Comparison of ENCODE assay signal across 33 cellular contexts in genomic region chr16:56700195-56700594, GRCh38. TPM values are rescaled to one million over a fixed set of nuclear protein-coding genes. Genes with fewer than 3 reads are reported as not detected.
DNase-seq lines count a peak whose midpoint lies in the region; ATAC-seq and TF ChIP-seq lines count a peak whose summit lies in the region.
"Had no signal": no experiment of that assay in that cellular context is flagged by ENCODE, and none has a peak within 500 bp of the region (broad histone marks: within the 10 kb centered on the region; RNA-seq: fewer than 3 reads in every experiment).

No MANE protein-coding gene starts in this region.

- DNase-seq in HCT116 (ENCODE audit: low read depth, low spot score) = no peak
- no peak for DNase-seq in RWPE1 (ENCODE audit: low spot score)
- peak; percentile 38 for DNase-seq in fibroblast of mammary gland (ENCODE audit: low read depth)
- DNase-seq in activated naive CD4-positive, alpha-beta T cell treated with Interleukin-2 at 50 U/mL for 16 hours = no peak
- DNase-seq in SIG-M5 (lab: John Stamatoyannopoulos, UW) = no peak
- DNase-seq: activated CD4-positive, alpha-beta T cell treated with anti-CD3 and anti-CD28 coated beads for 48 hours; activated T-cell treated with anti-CD3 and anti-CD28 coated beads for 4 hours; anterior cingulate cortex; effector CD8-positive, alpha-beta T cell; H7; immature natural killer cell; left colon; mammary epithelial cell; MM.1S; NCI-H446; NCI-H774; nephron progenitor cell; T-cell; transverse colon had no signal

- H3K9me2 ChIP-seq in HCT116 (ENCODE audit: insufficient read depth) = no peaks in the 10 kb centered on the region

- H3K9ac ChIP-seq in HCT116 (ENCODE audit: low read length) = no peak overlapping the region
- H3K9ac ChIP-seq: BLaER1, KMS-11 had no signal

- no peaks in the 10 kb centered on the region for H3K36me3 ChIP-seq in HCT116 (ENCODE audit: control insufficient read depth in 1 of 2, insufficient read depth in 2 of 2, low read length in 2 of 2)
- H3K36me3 ChIP-seq: BLaER1, cardiac muscle cell, transverse colon had no signal

- no peak overlapping the region for H3K4me3 ChIP-seq in HCT116 (replicated peaks in 1 of 2; ENCODE audit: low read depth in 1 of 2, low read length in 2 of 2)
- H3K4me3 ChIP-seq in fibroblast of mammary gland (ENCODE audit: control insufficient read depth, low read depth, low read length) = no peak overlapping the region
- H3K4me3 ChIP-seq: BLaER1, cardiac muscle cell, coronary artery, GM12878, skin epidermis, transverse colon had no signal

- no peak overlapping the region for H3K4me2 ChIP-seq in HCT116 (ENCODE audit: low read length)
- H3K4me2 ChIP-seq: BLaER1, KMS-11 had no signal

- H3K79me2 ChIP-seq in HCT116 (ENCODE audit: insufficient read depth, low read length) = no peaks in the 10 kb centered on the region

- intact Hi-C loops in HCT116 (cut with micrococcal nuclease) = loop anchor here (5.0 to 10.0 kb wide), 3 partner anchors 188 to 988 kb away; no protein-coding TSS in a partner anchor

- ATAC-seq in HCT116 = no peak
- ATAC-seq: activated naive CD4-positive, alpha-beta T cell treated with anti-CD3 and anti-CD28 coated beads, Interleukin-2, amount 50 U/mL, for 72 hours; GM12878; left colon; stimulated activated memory B cell treated with anti-CD40 and anti-IgM and Interleukin-4, amounts not matched to agents 10 μg/mL and 1 μg/mL and 100 μg/mL, for 72 hours; T-cell had no signal

- H2AFZ ChIP-seq in HCT116 (ENCODE audit: low read depth, low read length, poor library complexity, severe bottlenecking) = peak overlapping the region; percentile 61

- RAD21 ChIA-PET in HCT116 (lab: Charles Lee; ENCODE audit: low non-redundant PET in 1 of 2, low total read pairs in 2 of 2, uncharacterized antibody in 2 of 2, unreplicated experiment in 2 of 2) = interaction anchor here (0.7 to 1.2 kb wide), 3 partner anchors 38 to 186 kb away, joined by 3 read pairs; partner anchors contain the start of gene MT1E (in 1 of the 2)

- H3K9me3 ChIP-seq in HCT116 (ENCODE audit: control insufficient read depth in 1 of 2, insufficient read depth in 1 of 2, low read depth in 1 of 2, low read length in 2 of 2) = no peaks in the 10 kb centered on the region
- H3K9me3 ChIP-seq: transverse colon had no signal

- CTCF ChIA-PET in HCT116 (lab: Charles Lee) (interaction anchor here (1.1 to 4.0 kb wide), 3 partner anchors 95 to 344 kb away, joined by 3 to 65 read pairs (median 37); no protein-coding TSS in a partner anchor), RWPE1 (lab: Yijun Ruan, JAX) (interaction anchor here (0.7 kb wide), 2 partner anchors 88 to 171 kb away, joined by 3 read pairs; no protein-coding TSS in a partner anchor)

- H4K20me1 ChIP-seq in HCT116 (ENCODE audit: insufficient read depth) = no peaks in the 10 kb centered on the region
- H4K20me1 ChIP-seq: BLaER1 had no signal

- TF ChIP-seq RAD21 in HCT116 (IDR thresholded peaks at IDR 0.05; ENCODE audit: low read depth) = no peak

- H3K27me3 ChIP-seq in HCT116 (ENCODE audit: insufficient read depth, low read length) = no peaks in the 10 kb centered on the region
- H3K27me3 ChIP-seq: BLaER1, cardiac muscle cell, transverse colon had no signal

- no peak for TF ChIP-seq POLR2A in HCT116 (IDR thresholded peaks at IDR 0.05; ENCODE audit: borderline replicate concordance, extremely low read depth, insufficient read depth, insufficient read length)

- peaks cover 0 to 11% of the 10 kb centered on the region in 2 experiments; a peak in 3 of 4 replicates for H3K4me1 ChIP-seq in HCT116 (ENCODE audit: control insufficient read depth in 1 of 2, insufficient read depth in 2 of 2, low read length in 2 of 2)

- BruUV-seq in HCT116 (replicated peaks; lab: Mats Ljungman, UMichigan) = no TSS peak

- H3K27ac ChIP-seq in HCT116 (ENCODE audit: low read depth, low read length) = no peak overlapping the region
- H3K27ac ChIP-seq in RWPE1 = peak overlapping the region; percentile 75
- H3K27ac ChIP-seq: BLaER1, cardiac muscle cell, coronary artery, KMS-11, skin epidermis, transverse colon had no signal

- POLR2A ChIA-PET in HCT116 (lab: Charles Lee) = interaction anchor here (0.7 to 2.7 kb wide), 4 partner anchors 27 to 95 kb away, joined by 3 to 24 read pairs (median 8); partner anchors contain the start of gene MT1E
- POLR2A ChIA-PET in RWPE1 (lab: Yijun Ruan, JAX; ENCODE audit: low non-redundant PET) = interaction anchor here (2.5 kb wide), 1 partner anchor 16 kb away, joined by 9 read pairs; no protein-coding TSS in a partner anchor

- TF ChIP-seq CTCF in HCT116 (IDR thresholded peaks at IDR 0.05 in 2 of 3, conservative IDR thresholded peaks at IDR 0.05 in 1 of 3; ENCODE audit: borderline replicate concordance in 1 of 3, insufficient read depth in 1 of 3, low read depth in 2 of 3, low read length in 2 of 3) = no peak
- TF ChIP-seq CTCF in RWPE1 (conservative IDR thresholded peaks at IDR 0.05; ENCODE audit: low read depth) = no peak
- no peak for TF ChIP-seq CTCF in fibroblast of mammary gland (conservative IDR thresholded peaks at IDR 0.05; ENCODE audit: control insufficient read depth, insufficient read depth, low read depth, low read length)

TF ChIP-seq in HCT116, 20 proteins besides CTCF, POLR2A, EP300 and RAD21 (continues in another document):
- TF ChIP-seq YY1 (IDR thresholded peaks at IDR 0.05; ENCODE audit: extremely low read depth, insufficient replicate concordance, low read depth, low read length) = no peak
- no peak for TF ChIP-seq EGR1 (IDR thresholded peaks at IDR 0.05; ENCODE audit: low read depth)
- TF ChIP-seq CBX3 (IDR thresholded peaks at IDR 0.05; ENCODE audit: low read depth) = no peak
- no peak for TF ChIP-seq JUND (IDR thresholded peaks at IDR 0.05)
- TF ChIP-seq EZH2phosphoT487 (IDR thresholded peaks at IDR 0.05; ENCODE audit: borderline replicate concordance) = no peak
- TF ChIP-seq EZH2 (IDR thresholded peaks at IDR 0.05) = no peak
- TF ChIP-seq CEBPB (IDR thresholded peaks at IDR 0.05; ENCODE audit: low read depth) = no peak
- no peak for TF ChIP-seq ZFX (IDR thresholded peaks at IDR 0.05)
- TF ChIP-seq ZBTB33 (IDR thresholded peaks at IDR 0.05; ENCODE audit: extremely low read depth, insufficient replicate concordance, low read length) = no peak
- TF ChIP-seq FOSL1 (IDR thresholded peaks at IDR 0.05; ENCODE audit: low read depth) = no peak
- TF ChIP-seq MAX (IDR thresholded peaks at IDR 0.05) = no peak
- TF ChIP-seq ZNF274 (IDR thresholded peaks at IDR 0.05; ENCODE audit: low read depth, low read length) = no peak
- TF ChIP-seq SP1 (IDR thresholded peaks at IDR 0.05; ENCODE audit: low read depth) = no peak
- no peak for TF ChIP-seq REST (IDR thresholded peaks at IDR 0.05; ENCODE audit: low read depth)
- no peak for TF ChIP-seq ELF1 (IDR thresholded peaks at IDR 0.05; ENCODE audit: borderline replicate concordance, low read depth)

RNA-seq across cellular contexts. Expression of gene MT1X, which starts 17.9 kb away (rescaled TPM):
- 50.2 TPM for total RNA-seq in HCT116 (2021; ENCODE audit: unreplicated experiment)
- 292 and 321 TPM in 2 replicates for polyA plus RNA-seq in HCT116 (2012)

RNA-seq across cellular contexts. Expression of gene NUP93, which starts 29.7 kb away (rescaled TPM):
- total RNA-seq in HCT116 (2021; ENCODE audit: unreplicated experiment) = 144 TPM
- polyA plus RNA-seq in HCT116 (2012) = 94.9 and 96.0 TPM in 2 replicates

RNA-seq across cellular contexts. Expression of gene MT1H, which starts 30.6 kb away (rescaled TPM):
- not detected for total RNA-seq in HCT116 (2021; ENCODE audit: unreplicated experiment)
- not detected in 2 replicates for polyA plus RNA-seq in HCT116 (2012)
- total RNA-seq: activated naive CD4-positive, alpha-beta T cell treated with anti-CD3 and anti-CD28 coated beads, Interleukin-2, amount 50 U/mL, for 72 hours; activated T-helper 2 cell treated with anti-CD3 and anti-CD28 coated beads, Interferon-gamma antibody, Interleukin-2, Interleukin-4, amounts not matched to agents 10 μg/mL and 5 μg/mL and 100 μg/mL, durations not matched to agents 14 hours and 24 hours and 36 hours; cardiac muscle cell; HT1080; mammary epithelial cell; osteoblast; RPMI7951; SK-MEL-5 had no signal
- polyA plus RNA-seq: AG04450, cardiac muscle cell, immature natural killer cell, mammary epithelial cell had no signal

RNA-seq across cellular contexts. Expression of gene MT1G, which starts 32.3 kb away (rescaled TPM):
- total RNA-seq in HCT116 (2021; ENCODE audit: unreplicated experiment) = 1.2 TPM
- polyA plus RNA-seq in HCT116 (2012) = not detected in 2 replicates
- total RNA-seq: cardiac muscle cell, osteoblast, SK-MEL-5 had no signal
- polyA plus RNA-seq: AG04450, cardiac muscle cell, immature natural killer cell had no signal

RNA-seq across cellular contexts. Expression of gene MT1F, which starts 42.4 kb away (rescaled TPM):
- 7.3 TPM for total RNA-seq in HCT116 (2021; ENCODE audit: unreplicated experiment)
- 24.2 and 24.5 TPM in 2 replicates for polyA plus RNA-seq in HCT116 (2012)
- total RNA-seq: cardiac muscle cell, HT1080, SK-MEL-5 had no signal
- polyA plus RNA-seq: cardiac muscle cell had no signal
